1 cellular context compared by ENCODE assay signal in the genomic region with DNA sequence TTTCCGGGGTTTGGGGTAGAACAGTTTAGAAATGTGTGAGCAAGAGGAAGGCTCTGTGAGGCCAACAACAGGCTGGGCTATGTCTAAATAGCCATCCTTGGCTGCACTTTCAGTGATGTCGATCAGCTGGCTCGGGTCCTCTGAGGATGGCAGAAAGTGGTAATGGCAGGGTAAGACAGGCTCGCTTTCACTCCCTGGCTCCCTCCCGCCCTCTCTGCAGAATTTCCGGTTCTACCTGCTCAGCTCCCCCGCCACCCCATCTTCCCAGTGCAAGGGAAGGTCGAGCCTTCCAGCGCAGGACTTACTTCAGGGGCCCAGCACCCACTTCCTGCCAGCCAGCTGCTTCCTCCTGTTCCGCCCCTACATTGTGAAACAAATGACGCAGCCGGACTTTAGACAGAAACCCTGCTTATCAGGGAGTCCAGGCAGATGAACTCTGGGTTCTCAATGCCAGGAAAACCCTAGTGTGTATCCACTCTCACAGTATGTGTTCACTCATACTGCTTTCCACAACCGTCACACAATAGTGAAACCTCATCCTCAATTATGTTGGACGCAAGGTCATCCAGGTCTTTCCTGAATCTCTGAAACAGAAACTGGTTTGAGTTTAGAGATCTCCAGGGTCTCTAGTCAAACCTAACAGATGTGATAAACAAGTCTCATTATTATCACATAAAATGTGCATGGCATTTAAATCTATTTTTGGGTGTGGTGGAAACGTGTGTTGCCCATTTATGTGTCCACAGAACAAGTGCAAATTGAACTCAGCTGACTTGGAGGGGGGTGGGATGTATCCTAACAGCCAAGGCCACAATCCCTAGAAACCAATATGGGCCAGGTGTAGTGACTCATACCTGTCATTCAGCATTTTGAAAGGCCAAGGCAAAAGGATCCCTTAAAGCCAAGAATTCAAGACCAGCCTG.
A peak's percentile ranks its signal among the peaks of the same experiment; 100 is the strongest.
TF ChIP-seq lines count a peak whose summit lies in the region.

No MANE protein-coding gene starts in this region.

TF ChIP-seq in K562, 482 proteins besides CTCF, POLR2A, EP300 and RAD21 (continued from another document and continues in another):
- TF ChIP-seq, protein P1, sequence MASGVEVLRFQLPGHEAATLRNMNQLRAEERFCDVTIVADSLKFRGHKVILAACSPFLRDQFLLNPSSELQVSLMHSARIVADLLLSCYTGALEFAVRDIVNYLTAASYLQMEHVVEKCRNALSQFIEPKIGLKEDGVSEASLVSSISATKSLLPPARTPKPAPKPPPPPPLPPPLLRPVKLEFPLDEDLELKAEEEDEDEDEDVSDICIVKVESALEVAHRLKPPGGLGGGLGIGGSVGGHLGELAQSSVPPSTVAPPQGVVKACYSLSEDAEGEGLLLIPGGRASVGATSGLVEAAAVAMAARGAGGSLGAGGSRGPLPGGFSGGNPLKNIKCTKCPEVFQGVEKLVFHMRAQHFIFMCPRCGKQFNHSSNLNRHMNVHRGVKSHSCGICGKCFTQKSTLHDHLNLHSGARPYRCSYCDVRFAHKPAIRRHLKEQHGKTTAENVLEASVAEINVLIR (CRISPR knock-in tag; IDR thresholded peaks at IDR 0.05): peak; percentile 73
- TF ChIP-seq PML (IDR thresholded peaks at IDR 0.05; ENCODE audit: low read length) (peak; percentile 88), POLR3A (IDR thresholded peaks at IDR 0.05; ENCODE audit: borderline replicate concordance, extremely low read depth, insufficient read depth, insufficient read length) (no peak), ZNF263 (CRISPR knock-in tag; IDR thresholded peaks at IDR 0.05; ENCODE audit: borderline replicate concordance) (no peak), PHF20 (IDR thresholded peaks at IDR 0.05; ENCODE audit: partially characterized antibody) (peak; percentile 56), NCOA6 (IDR thresholded peaks at IDR 0.05) (0 out of 2 replicates have a peak, but pooled peaks have one; percentile 18), C11orf30 (IDR thresholded peaks at IDR 0.05; ENCODE audit: low read depth) (peak; percentile 48; the same call in 1 of the 2 replicates), SMARCC2 (IDR thresholded peaks at IDR 0.05; ENCODE audit: low read depth) (peak; percentile 73; the same call in 1 of the 2 replicates), XRCC4 (IDR thresholded peaks at IDR 0.05; ENCODE audit: extremely low read depth, insufficient read depth, insufficient read length) (no peak), ZSCAN32 (CRISPR knock-in tag; IDR thresholded peaks at IDR 0.05) (no peak), DIDO1 (tag; IDR thresholded peaks at IDR 0.05; ENCODE audit: low read depth) (no peak), PURB (CRISPR knock-in tag; IDR thresholded peaks at IDR 0.05; ENCODE audit: low read depth) (no peak), HMGN3 (IDR thresholded peaks at IDR 0.05; ENCODE audit: borderline replicate concordance, extremely low read depth, insufficient read length, low read depth, low read length) (no peak), ZNF75A (CRISPR knock-in tag; IDR thresholded peaks at IDR 0.05) (no peak), CBX2 (IDR thresholded peaks at IDR 0.05; ENCODE audit: insufficient read depth, low read length, poor library complexity, severe bottlenecking) (no peak), ZNF23 (CRISPR knock-in tag; IDR thresholded peaks at IDR 0.05) (no peak), SRSF1 (IDR thresholded peaks at IDR 0.05; ENCODE audit: low read depth, low read length) (no peak), DPF2 (IDR thresholded peaks at IDR 0.05) (peak; percentile 96), TFAM (CRISPR knock-in tag; conservative IDR thresholded peaks at IDR 0.05) (no peak), LARP7 (IDR thresholded peaks at IDR 0.05) (no peak), ZNF589 (CRISPR knock-in tag; IDR thresholded peaks at IDR 0.05; ENCODE audit: low read depth) (peak; percentile 93), TAF9B (IDR thresholded peaks at IDR 0.05; ENCODE audit: partially characterized antibody) (peak; percentile 93), HSF4 (CRISPR knock-in tag; IDR thresholded peaks at IDR 0.05; ENCODE audit: borderline replicate concordance) (no peak), HNRNPK (IDR thresholded peaks at IDR 0.05; ENCODE audit: low read depth, low read length, poor library complexity, severe bottlenecking) (no peak), PTTG1 (tag; IDR thresholded peaks at IDR 0.05; ENCODE audit: low read depth) (no peak), SUPT5H (IDR thresholded peaks at IDR 0.05) (peak; percentile 67), YY1 (IDR thresholded peaks at IDR 0.05; ENCODE audit: borderline replicate concordance in 1 of 3, control insufficient read depth in 1 of 3, extremely low read depth in 1 of 3, insufficient read depth in 3 of 3, insufficient read length in 1 of 3, insufficient replicate concordance in 2 of 3, low read depth in 1 of 3, low read length in 2 of 3) (peak in 2 of 3 experiments; percentile 70 to 75), TBP (optimal IDR thresholded peaks at IDR 0.05; ENCODE audit: low read depth, low read length) (peak; percentile 64), DNMT1 (IDR thresholded peaks at IDR 0.05) (0 out of 2 replicates have a peak, but pooled peaks have one; percentile 10)
- TF ChIP-seq, protein P2, sequence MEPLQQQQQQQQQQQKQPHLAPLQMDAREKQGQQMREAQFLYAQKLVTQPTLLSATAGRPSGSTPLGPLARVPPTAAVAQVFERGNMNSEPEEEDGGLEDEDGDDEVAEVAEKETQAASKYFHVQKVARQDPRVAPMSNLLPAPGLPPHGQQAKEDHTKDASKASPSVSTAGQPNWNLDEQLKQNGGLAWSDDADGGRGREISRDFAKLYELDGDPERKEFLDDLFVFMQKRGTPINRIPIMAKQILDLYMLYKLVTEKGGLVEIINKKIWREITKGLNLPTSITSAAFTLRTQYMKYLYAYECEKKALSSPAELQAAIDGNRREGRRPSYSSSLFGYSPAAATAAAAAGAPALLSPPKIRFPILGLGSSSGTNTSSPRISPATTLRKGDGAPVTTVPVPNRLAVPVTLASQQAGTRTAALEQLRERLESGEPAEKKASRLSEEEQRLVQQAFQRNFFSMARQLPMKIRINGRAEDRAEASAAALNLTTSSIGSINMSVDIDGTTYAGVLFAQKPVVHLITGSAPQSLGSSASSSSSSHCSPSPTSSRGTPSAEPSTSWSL (CRISPR knock-in tag; IDR thresholded peaks at IDR 0.05; ENCODE audit: borderline replicate concordance): no peak
- TF ChIP-seq, protein P3, sequence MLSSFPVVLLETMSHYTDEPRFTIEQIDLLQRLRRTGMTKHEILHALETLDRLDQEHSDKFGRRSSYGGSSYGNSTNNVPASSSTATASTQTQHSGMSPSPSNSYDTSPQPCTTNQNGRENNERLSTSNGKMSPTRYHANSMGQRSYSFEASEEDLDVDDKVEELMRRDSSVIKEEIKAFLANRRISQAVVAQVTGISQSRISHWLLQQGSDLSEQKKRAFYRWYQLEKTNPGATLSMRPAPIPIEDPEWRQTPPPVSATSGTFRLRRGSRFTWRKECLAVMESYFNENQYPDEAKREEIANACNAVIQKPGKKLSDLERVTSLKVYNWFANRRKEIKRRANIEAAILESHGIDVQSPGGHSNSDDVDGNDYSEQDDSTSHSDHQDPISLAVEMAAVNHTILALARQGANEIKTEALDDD (IDR thresholded peaks at IDR 0.05): peak; percentile 40
- TF ChIP-seq, protein P4, sequence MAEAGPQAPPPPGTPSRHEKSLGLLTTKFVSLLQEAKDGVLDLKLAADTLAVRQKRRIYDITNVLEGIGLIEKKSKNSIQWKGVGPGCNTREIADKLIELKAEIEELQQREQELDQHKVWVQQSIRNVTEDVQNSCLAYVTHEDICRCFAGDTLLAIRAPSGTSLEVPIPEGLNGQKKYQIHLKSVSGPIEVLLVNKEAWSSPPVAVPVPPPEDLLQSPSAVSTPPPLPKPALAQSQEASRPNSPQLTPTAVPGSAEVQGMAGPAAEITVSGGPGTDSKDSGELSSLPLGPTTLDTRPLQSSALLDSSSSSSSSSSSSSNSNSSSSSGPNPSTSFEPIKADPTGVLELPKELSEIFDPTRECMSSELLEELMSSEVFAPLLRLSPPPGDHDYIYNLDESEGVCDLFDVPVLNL (CRISPR knock-in tag; IDR thresholded peaks at IDR 0.05; ENCODE audit: low read depth): no peak
- TF ChIP-seq, protein P5, sequence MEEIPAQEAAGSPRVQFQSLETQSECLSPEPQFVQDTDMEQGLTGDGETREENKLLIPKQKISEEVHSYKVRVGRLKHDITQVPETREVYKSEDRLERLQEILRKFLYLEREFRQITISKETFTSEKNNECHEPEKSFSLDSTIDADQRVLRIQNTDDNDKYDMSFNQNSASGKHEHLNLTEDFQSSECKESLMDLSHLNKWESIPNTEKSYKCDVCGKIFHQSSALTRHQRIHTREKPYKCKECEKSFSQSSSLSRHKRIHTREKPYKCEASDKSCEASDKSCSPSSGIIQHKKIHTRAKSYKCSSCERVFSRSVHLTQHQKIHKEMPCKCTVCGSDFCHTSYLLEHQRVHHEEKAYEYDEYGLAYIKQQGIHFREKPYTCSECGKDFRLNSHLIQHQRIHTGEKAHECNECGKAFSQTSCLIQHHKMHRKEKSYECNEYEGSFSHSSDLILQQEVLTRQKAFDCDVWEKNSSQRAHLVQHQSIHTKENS (CRISPR knock-in tag; IDR thresholded peaks at IDR 0.05): no peak
- TF ChIP-seq, protein P6, sequence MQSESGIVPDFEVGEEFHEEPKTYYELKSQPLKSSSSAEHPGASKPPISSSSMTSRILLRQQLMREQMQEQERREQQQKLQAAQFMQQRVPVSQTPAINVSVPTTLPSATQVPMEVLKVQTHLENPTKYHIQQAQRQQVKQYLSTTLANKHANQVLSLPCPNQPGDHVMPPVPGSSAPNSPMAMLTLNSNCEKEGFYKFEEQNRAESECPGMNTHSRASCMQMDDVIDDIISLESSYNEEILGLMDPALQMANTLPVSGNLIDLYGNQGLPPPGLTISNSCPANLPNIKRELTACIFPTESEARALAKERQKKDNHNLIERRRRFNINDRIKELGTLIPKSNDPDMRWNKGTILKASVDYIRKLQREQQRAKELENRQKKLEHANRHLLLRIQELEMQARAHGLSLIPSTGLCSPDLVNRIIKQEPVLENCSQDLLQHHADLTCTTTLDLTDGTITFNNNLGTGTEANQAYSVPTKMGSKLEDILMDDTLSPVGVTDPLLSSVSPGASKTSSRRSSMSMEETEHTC (IDR thresholded peaks at IDR 0.05): no peak; the same call in 1 of the 2 replicates
- TF ChIP-seq, protein P7, sequence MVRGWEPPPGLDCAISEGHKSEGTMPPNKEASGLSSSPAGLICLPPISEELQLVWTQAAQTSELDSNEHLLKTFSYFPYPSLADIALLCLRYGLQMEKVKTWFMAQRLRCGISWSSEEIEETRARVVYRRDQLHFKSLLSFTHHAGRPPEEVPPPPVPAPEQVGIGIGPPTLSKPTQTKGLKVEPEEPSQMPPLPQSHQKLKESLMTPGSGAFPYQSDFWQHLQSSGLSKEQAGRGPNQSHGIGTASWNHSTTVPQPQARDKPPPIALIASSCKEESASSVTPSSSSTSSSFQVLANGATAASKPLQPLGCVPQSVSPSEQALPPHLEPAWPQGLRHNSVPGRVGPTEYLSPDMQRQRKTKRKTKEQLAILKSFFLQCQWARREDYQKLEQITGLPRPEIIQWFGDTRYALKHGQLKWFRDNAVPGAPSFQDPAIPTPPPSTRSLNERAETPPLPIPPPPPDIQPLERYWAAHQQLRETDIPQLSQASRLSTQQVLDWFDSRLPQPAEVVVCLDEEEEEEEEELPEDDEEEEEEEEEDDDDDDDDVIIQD (CRISPR knock-in tag; IDR thresholded peaks at IDR 0.05): no peak
- TF ChIP-seq, protein P8, sequence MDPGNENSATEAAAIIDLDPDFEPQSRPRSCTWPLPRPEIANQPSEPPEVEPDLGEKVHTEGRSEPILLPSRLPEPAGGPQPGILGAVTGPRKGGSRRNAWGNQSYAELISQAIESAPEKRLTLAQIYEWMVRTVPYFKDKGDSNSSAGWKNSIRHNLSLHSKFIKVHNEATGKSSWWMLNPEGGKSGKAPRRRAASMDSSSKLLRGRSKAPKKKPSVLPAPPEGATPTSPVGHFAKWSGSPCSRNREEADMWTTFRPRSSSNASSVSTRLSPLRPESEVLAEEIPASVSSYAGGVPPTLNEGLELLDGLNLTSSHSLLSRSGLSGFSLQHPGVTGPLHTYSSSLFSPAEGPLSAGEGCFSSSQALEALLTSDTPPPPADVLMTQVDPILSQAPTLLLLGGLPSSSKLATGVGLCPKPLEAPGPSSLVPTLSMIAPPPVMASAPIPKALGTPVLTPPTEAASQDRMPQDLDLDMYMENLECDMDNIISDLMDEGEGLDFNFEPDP (CRISPR knock-in tag; IDR thresholded peaks at IDR 0.05): no peak
- TF ChIP-seq, protein P9, sequence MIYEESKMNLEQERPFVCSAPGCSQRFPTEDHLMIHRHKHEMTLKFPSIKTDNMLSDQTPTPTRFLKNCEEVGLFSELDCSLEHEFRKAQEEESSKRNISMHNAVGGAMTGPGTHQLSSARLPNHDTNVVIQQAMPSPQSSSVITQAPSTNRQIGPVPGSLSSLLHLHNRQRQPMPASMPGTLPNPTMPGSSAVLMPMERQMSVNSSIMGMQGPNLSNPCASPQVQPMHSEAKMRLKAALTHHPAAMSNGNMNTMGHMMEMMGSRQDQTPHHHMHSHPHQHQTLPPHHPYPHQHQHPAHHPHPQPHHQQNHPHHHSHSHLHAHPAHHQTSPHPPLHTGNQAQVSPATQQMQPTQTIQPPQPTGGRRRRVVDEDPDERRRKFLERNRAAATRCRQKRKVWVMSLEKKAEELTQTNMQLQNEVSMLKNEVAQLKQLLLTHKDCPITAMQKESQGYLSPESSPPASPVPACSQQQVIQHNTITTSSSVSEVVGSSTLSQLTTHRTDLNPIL (CRISPR knock-in tag; IDR thresholded peaks at IDR 0.05): no peak
- TF ChIP-seq, protein P10, sequence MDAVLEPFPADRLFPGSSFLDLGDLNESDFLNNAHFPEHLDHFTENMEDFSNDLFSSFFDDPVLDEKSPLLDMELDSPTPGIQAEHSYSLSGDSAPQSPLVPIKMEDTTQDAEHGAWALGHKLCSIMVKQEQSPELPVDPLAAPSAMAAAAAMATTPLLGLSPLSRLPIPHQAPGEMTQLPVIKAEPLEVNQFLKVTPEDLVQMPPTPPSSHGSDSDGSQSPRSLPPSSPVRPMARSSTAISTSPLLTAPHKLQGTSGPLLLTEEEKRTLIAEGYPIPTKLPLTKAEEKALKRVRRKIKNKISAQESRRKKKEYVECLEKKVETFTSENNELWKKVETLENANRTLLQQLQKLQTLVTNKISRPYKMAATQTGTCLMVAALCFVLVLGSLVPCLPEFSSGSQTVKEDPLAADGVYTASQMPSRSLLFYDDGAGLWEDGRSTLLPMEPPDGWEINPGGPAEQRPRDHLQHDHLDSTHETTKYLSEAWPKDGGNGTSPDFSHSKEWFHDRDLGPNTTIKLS (IDR thresholded peaks at IDR 0.05; ENCODE audit: borderline replicate concordance, low read depth): peak; percentile 47; the same call in 1 of the 2 replicates
